Comparison of ENCODE assay signal across 1 cellular context in genomic region chr16:72024862-72025382, GRCh38.
TF ChIP-seq lines count a peak whose summit lies in the region.

No MANE protein-coding gene starts in this region.

TF ChIP-seq in HepG2, 621 proteins besides CTCF, POLR2A, EP300 and RAD21 (continued from another document):
- TF ChIP-seq, protein P1, sequence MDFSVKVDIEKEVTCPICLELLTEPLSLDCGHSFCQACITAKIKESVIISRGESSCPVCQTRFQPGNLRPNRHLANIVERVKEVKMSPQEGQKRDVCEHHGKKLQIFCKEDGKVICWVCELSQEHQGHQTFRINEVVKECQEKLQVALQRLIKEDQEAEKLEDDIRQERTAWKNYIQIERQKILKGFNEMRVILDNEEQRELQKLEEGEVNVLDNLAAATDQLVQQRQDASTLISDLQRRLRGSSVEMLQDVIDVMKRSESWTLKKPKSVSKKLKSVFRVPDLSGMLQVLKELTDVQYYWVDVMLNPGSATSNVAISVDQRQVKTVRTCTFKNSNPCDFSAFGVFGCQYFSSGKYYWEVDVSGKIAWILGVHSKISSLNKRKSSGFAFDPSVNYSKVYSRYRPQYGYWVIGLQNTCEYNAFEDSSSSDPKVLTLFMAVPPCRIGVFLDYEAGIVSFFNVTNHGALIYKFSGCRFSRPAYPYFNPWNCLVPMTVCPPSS (IDR thresholded peaks at IDR 0.05) = no peak
- TF ChIP-seq MATR3 (CRISPR knock-in tag; IDR thresholded peaks at IDR 0.05) = no peak
- TF ChIP-seq ZNF790 (CRISPR knock-in tag; IDR thresholded peaks at IDR 0.05; ENCODE audit: borderline replicate concordance) = no peak
- TF ChIP-seq ERF (CRISPR knock-in tag; IDR thresholded peaks at IDR 0.05) = no peak
- TF ChIP-seq KLF16 (CRISPR knock-in tag; IDR thresholded peaks at IDR 0.05) = no peak
- TF ChIP-seq USF2 (IDR thresholded peaks at IDR 0.05; ENCODE audit: low read depth, low read length) = no peak
- TF ChIP-seq USF2 (CRISPR knock-in tag; IDR thresholded peaks at IDR 0.05; ENCODE audit: borderline replicate concordance) = no peak
- TF ChIP-seq RBAK (CRISPR knock-in tag; IDR thresholded peaks at IDR 0.05) = no peak
- no peak for TF ChIP-seq ZNF136 (CRISPR knock-in tag; IDR thresholded peaks at IDR 0.05; ENCODE audit: low read depth)
- TF ChIP-seq ZNF282 (IDR thresholded peaks at IDR 0.05; ENCODE audit: partially characterized antibody) = no peak
- no peak for TF ChIP-seq ZKSCAN5 (CRISPR knock-in tag; IDR thresholded peaks at IDR 0.05)
- no peak for TF ChIP-seq ZFY (CRISPR knock-in tag; IDR thresholded peaks at IDR 0.05)
- TF ChIP-seq RFXAP (CRISPR knock-in tag; IDR thresholded peaks at IDR 0.05; ENCODE audit: borderline replicate concordance) = no peak
- TF ChIP-seq NFE2L2 (IDR thresholded peaks at IDR 0.05; ENCODE audit: low read length) = peak; percentile 84
- TF ChIP-seq GATAD2A (CRISPR knock-in tag; IDR thresholded peaks at IDR 0.05) = 0 out of 2 replicates have a peak, but pooled peaks have one; percentile 36
- TF ChIP-seq KLF15 (CRISPR knock-in tag; IDR thresholded peaks at IDR 0.05; ENCODE audit: borderline replicate concordance) = no peak
- TF ChIP-seq FOXC1 (CRISPR knock-in tag; IDR thresholded peaks at IDR 0.05; ENCODE audit: borderline replicate concordance) = no peak
- no peak for TF ChIP-seq DMTF1 (CRISPR knock-in tag; IDR thresholded peaks at IDR 0.05)
- TF ChIP-seq ZNF772 (CRISPR knock-in tag; IDR thresholded peaks at IDR 0.05) = no peak
- TF ChIP-seq SKI (IDR thresholded peaks at IDR 0.05; ENCODE audit: partially characterized antibody) = no peak
- TF ChIP-seq GTF2F1 (IDR thresholded peaks at IDR 0.05; ENCODE audit: low read length) = no peak
- no peak for TF ChIP-seq ZNF781 (CRISPR knock-in tag; IDR thresholded peaks at IDR 0.05; ENCODE audit: borderline replicate concordance, not compliant biosample characterization)
- TF ChIP-seq ZSCAN25 (CRISPR knock-in tag; IDR thresholded peaks at IDR 0.05) = peak; percentile 54; the same call in 1 of the 2 replicates
- TF ChIP-seq RFXANK (CRISPR knock-in tag; IDR thresholded peaks at IDR 0.05) = no peak
- no peak for TF ChIP-seq ELF3 (CRISPR knock-in tag; IDR thresholded peaks at IDR 0.05)
- TF ChIP-seq SNRNP70 (IDR thresholded peaks at IDR 0.05; ENCODE audit: low read depth, low read length) = no peak
- TF ChIP-seq ZNF207 (IDR thresholded peaks at IDR 0.05; ENCODE audit: borderline replicate concordance) = no peak
- TF ChIP-seq ZSCAN20 (CRISPR knock-in tag; IDR thresholded peaks at IDR 0.05; ENCODE audit: borderline replicate concordance) = no peak
- no peak for TF ChIP-seq XBP1 (CRISPR knock-in tag; IDR thresholded peaks at IDR 0.05)
- TF ChIP-seq ZNF564 (CRISPR knock-in tag; IDR thresholded peaks at IDR 0.05) = no peak
- TF ChIP-seq ATF7-NPFF (CRISPR knock-in tag; IDR thresholded peaks at IDR 0.05; ENCODE audit: low read depth) = no peak
- peak in 1 of 2 experiments; percentile 35; a peak in 2 of 4 replicates for TF ChIP-seq MAFK (conservative IDR thresholded peaks at IDR 0.05 in 1 of 2, IDR thresholded peaks at IDR 0.05 in 1 of 2; ENCODE audit: low read length in 2 of 2)
- TF ChIP-seq ATF7 (IDR thresholded peaks at IDR 0.05) = peak; percentile 87
- TF ChIP-seq ATF7 (CRISPR knock-in tag; IDR thresholded peaks at IDR 0.05) = no peak
- TF ChIP-seq ATF2 (CRISPR knock-in tag; IDR thresholded peaks at IDR 0.05) = 0 out of 2 replicates have a peak, but pooled peaks have one; percentile 14
- 0 out of 2 replicates have a peak, but pooled peaks have one; percentile 22 for TF ChIP-seq ZNF317 (CRISPR knock-in tag; IDR thresholded peaks at IDR 0.05)
- no peak for TF ChIP-seq CCAR2 (optimal IDR thresholded peaks at IDR 0.05; ENCODE audit: low read depth, low read length)
- TF ChIP-seq ZKSCAN1 (IDR thresholded peaks at IDR 0.05; ENCODE audit: low read length) = no peak
- TF ChIP-seq ZNF275 (CRISPR knock-in tag; IDR thresholded peaks at IDR 0.05; ENCODE audit: borderline replicate concordance) = no peak
- no peak for TF ChIP-seq GATAD1 (CRISPR knock-in tag; IDR thresholded peaks at IDR 0.05)
- TF ChIP-seq, protein P2, sequence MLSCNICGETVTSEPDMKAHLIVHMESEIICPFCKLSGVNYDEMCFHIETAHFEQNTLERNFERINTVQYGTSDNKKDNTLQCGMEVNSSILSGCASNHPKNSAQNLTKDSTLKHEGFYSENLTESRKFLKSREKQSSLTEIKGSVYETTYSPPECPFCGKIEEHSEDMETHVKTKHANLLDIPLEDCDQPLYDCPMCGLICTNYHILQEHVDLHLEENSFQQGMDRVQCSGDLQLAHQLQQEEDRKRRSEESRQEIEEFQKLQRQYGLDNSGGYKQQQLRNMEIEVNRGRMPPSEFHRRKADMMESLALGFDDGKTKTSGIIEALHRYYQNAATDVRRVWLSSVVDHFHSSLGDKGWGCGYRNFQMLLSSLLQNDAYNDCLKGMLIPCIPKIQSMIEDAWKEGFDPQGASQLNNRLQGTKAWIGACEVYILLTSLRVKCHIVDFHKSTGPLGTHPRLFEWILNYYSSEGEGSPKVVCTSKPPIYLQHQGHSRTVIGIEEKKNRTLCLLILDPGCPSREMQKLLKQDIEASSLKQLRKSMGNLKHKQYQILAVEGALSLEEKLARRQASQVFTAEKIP (CRISPR knock-in tag; IDR thresholded peaks at IDR 0.05; ENCODE audit: borderline replicate concordance) = no peak
- TF ChIP-seq MED8 (CRISPR knock-in tag; IDR thresholded peaks at IDR 0.05; ENCODE audit: insufficient replicate concordance) = no peak
- TF ChIP-seq ZFP82 (CRISPR knock-in tag; IDR thresholded peaks at IDR 0.05; ENCODE audit: borderline replicate concordance) = no peak
- TF ChIP-seq PITX1 (CRISPR knock-in tag; IDR thresholded peaks at IDR 0.05) = no peak
- TF ChIP-seq MAFF (IDR thresholded peaks at IDR 0.05; ENCODE audit: low read depth, low read length) = 0 out of 2 replicates have a peak, but pooled peaks have one; percentile 5
- TF ChIP-seq, protein P3, sequence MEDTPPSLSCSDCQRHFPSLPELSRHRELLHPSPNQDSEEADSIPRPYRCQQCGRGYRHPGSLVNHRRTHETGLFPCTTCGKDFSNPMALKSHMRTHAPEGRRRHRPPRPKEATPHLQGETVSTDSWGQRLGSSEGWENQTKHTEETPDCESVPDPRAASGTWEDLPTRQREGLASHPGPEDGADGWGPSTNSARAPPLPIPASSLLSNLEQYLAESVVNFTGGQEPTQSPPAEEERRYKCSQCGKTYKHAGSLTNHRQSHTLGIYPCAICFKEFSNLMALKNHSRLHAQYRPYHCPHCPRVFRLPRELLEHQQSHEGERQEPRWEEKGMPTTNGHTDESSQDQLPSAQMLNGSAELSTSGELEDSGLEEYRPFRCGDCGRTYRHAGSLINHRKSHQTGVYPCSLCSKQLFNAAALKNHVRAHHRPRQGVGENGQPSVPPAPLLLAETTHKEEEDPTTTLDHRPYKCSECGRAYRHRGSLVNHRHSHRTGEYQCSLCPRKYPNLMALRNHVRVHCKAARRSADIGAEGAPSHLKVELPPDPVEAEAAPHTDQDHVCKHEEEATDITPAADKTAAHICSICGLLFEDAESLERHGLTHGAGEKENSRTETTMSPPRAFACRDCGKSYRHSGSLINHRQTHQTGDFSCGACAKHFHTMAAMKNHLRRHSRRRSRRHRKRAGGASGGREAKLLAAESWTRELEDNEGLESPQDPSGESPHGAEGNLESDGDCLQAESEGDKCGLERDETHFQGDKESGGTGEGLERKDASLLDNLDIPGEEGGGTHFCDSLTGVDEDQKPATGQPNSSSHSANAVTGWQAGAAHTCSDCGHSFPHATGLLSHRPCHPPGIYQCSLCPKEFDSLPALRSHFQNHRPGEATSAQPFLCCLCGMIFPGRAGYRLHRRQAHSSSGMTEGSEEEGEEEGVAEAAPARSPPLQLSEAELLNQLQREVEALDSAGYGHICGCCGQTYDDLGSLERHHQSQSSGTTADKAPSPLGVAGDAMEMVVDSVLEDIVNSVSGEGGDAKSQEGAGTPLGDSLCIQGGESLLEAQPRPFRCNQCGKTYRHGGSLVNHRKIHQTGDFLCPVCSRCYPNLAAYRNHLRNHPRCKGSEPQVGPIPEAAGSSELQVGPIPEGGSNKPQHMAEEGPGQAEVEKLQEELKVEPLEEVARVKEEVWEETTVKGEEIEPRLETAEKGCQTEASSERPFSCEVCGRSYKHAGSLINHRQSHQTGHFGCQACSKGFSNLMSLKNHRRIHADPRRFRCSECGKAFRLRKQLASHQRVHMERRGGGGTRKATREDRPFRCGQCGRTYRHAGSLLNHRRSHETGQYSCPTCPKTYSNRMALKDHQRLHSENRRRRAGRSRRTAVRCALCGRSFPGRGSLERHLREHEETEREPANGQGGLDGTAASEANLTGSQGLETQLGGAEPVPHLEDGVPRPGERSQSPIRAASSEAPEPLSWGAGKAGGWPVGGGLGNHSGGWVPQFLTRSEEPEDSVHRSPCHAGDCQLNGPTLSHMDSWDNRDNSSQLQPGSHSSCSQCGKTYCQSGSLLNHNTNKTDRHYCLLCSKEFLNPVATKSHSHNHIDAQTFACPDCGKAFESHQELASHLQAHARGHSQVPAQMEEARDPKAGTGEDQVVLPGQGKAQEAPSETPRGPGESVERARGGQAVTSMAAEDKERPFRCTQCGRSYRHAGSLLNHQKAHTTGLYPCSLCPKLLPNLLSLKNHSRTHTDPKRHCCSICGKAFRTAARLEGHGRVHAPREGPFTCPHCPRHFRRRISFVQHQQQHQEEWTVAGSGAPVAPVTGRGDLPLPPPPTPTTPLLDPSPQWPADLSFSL (CRISPR knock-in tag; IDR thresholded peaks at IDR 0.05) = no peak
- no peak for TF ChIP-seq PHF8 (CRISPR knock-in tag; IDR thresholded peaks at IDR 0.05)
- no peak for TF ChIP-seq ZBTB49 (CRISPR knock-in tag; IDR thresholded peaks at IDR 0.05; ENCODE audit: borderline replicate concordance)
